In genomic region chr10:124605001-124605370, GRCh38 we compare ENCODE assay signal across 12 cellular contexts.
DNase-seq lines count a peak whose midpoint lies in the region; ATAC-seq and TF ChIP-seq lines count a peak whose summit lies in the region.
"Had no signal": no experiment of that assay in that cellular context is flagged by ENCODE, and none has a peak within 500 bp of the region (broad histone marks: within the 10 kb centered on the region; RNA-seq: fewer than 3 reads in every experiment).

No MANE protein-coding gene starts in this region.

- H4K20me1 ChIP-seq in Karpas-422 (ENCODE audit: insufficient read depth, low read depth, low read length), result peaks cover 4% of the 10 kb centered on the region; the same call in 1 of the 2 replicates

- no peaks in the 10 kb centered on the region for H3K9me2 ChIP-seq in Karpas-422 (replicated peaks; ENCODE audit: insufficient read depth, low read length)

- no peak for TF ChIP-seq CTCF in coronary artery (IDR thresholded peaks at IDR 0.05)

- H3K4me1 Mint-ChIP-seq in memory B cell, result peaks cover 39% of the 10 kb centered on the region
- H3K4me1 Mint-ChIP-seq in stimulated activated effector memory CD8-positive, alpha-beta T cell treated with anti-CD3 and anti-CD28 coated beads, Interleukin-12 subunit alpha, Interleukin-12 subunit beta, amount 100 ng/mL, for 72 hours, result peaks cover 19% of the 10 kb centered on the region

- no peak overlapping the region for H2AFZ ChIP-seq in Karpas-422 (ENCODE audit: low read length)

- H3K27me3 ChIP-seq in Karpas-422 (ENCODE audit: low read length), result no peaks in the 10 kb centered on the region

- ATAC-seq in memory B cell (ENCODE audit: low read depth), result no peak
- no peak for ATAC-seq in stimulated activated effector memory CD8-positive, alpha-beta T cell treated with anti-CD3 and anti-CD28 coated beads, Interleukin-12 subunit alpha, Interleukin-12 subunit beta, amount 100 ng/mL, for 72 hours

- H3K36me3 Mint-ChIP-seq in memory B cell, result no peaks in the 10 kb centered on the region
- H3K36me3 Mint-ChIP-seq in stimulated activated effector memory CD8-positive, alpha-beta T cell treated with anti-CD3 and anti-CD28 coated beads, Interleukin-12 subunit alpha, Interleukin-12 subunit beta, amount 100 ng/mL, for 72 hours, result peaks cover 17% of the 10 kb centered on the region

- peak; percentile 60 for DNase-seq in Karpas-422
- DNase-seq in caudate nucleus (lab: John Stamatoyannopoulos, UW), result peak in 56 of 61 donors; percentile 25 to 93 (median 78)
- DNase-seq in memory B cell (ENCODE audit: low spot score in 2 of 2), result no peak
- no peak for DNase-seq in stimulated activated effector memory CD8-positive, alpha-beta T cell treated with anti-CD3 and anti-CD28 coated beads, Interleukin-12 subunit alpha, Interleukin-12 subunit beta, amount 100 ng/mL, for 72 hours (ENCODE audit: low spot score in 2 of 2)
- no peak for DNase-seq in effector CD8-positive, alpha-beta T cell (lab: John Stamatoyannopoulos, UW)
- no peak for DNase-seq in DMS53 (lab: John Stamatoyannopoulos, UW)
- DNase-seq in coronary artery (ENCODE audit: low spot score), result no peak
- DNase-seq: activated effector memory CD4-positive, alpha-beta T cell treated with anti-CD3 and anti-CD28 coated beads, Interleukin-2, amount 50 U/mL, for 16 hours; amniotic stem cell; NCI-H146; NCI-H345 had no signal

- H3K4me3 ChIP-seq in Karpas-422 (ENCODE audit: low read length) (no peak overlapping the region; the same call in 1 of the 2 replicates), coronary artery (no peak overlapping the region)

- H3K36me3 ChIP-seq in Karpas-422 (ENCODE audit: insufficient read depth, low read length), result no peaks in the 10 kb centered on the region

- no peaks in the 10 kb centered on the region for H3K9me3 Mint-ChIP-seq in memory B cell
- H3K9me3 Mint-ChIP-seq in stimulated activated effector memory CD8-positive, alpha-beta T cell treated with anti-CD3 and anti-CD28 coated beads, Interleukin-12 subunit alpha, Interleukin-12 subunit beta, amount 100 ng/mL, for 72 hours, result no peaks in the 10 kb centered on the region

- peak overlapping the region; percentile 58 for H3K4me2 ChIP-seq in Karpas-422 (ENCODE audit: low read depth, low read length, poor library complexity, severe bottlenecking)

- H3K9me3 ChIP-seq in Karpas-422 (ENCODE audit: low read length), result no peaks in the 10 kb centered on the region

- peaks cover 97% of the 10 kb centered on the region for H3K4me1 ChIP-seq in Karpas-422 (ENCODE audit: low read length)

- H3K27me3 Mint-ChIP-seq in memory B cell, result no peaks in the 10 kb centered on the region
- H3K27me3 Mint-ChIP-seq: progenitor cell of endocrine pancreas had no signal

- peak overlapping the region; percentile 76 for H3K9ac ChIP-seq in Karpas-422 (ENCODE audit: low read length)

- peak overlapping the region; percentile 98 for H3K27ac ChIP-seq in Karpas-422 (ENCODE audit: low read length)
- H3K27ac ChIP-seq in caudate nucleus (ENCODE audit: low read depth, low read length), result peak overlapping the region; percentile 97
- H3K27ac ChIP-seq in coronary artery, result peak overlapping the region in 1 of 2 donors; percentile 7

- peaks cover 41% of the 10 kb centered on the region for H3K79me2 ChIP-seq in Karpas-422 (ENCODE audit: low read length)

- H3K4me3 Mint-ChIP-seq in memory B cell, result no peak overlapping the region
- no peak overlapping the region for H3K4me3 Mint-ChIP-seq in stimulated activated effector memory CD8-positive, alpha-beta T cell treated with anti-CD3 and anti-CD28 coated beads, Interleukin-12 subunit alpha, Interleukin-12 subunit beta, amount 100 ng/mL, for 72 hours

- H3K27ac Mint-ChIP-seq in memory B cell, result peak overlapping the region; percentile 86
- H3K27ac Mint-ChIP-seq in stimulated activated effector memory CD8-positive, alpha-beta T cell treated with anti-CD3 and anti-CD28 coated beads, Interleukin-12 subunit alpha, Interleukin-12 subunit beta, amount 100 ng/mL, for 72 hours, result peak overlapping the region; percentile 46
- H3K27ac Mint-ChIP-seq: progenitor cell of endocrine pancreas had no signal

Comparison
In these comparisons a context has a peak if more than half of its experiments do, and no peak if none do; other contexts are left out.
1. DNase-seq: peak in Karpas-422 (single experiment) and caudate nucleus (56 of 61); none in memory B cell (0 of 2), stimulated activated effector memory CD8-positive, alpha-beta T cell treated with anti-CD3 and anti-CD28 coated beads, Interleukin-12 subunit alpha, Interleukin-12 subunit beta, amount 100 ng/mL, for 72 hours (0 of 2), effector CD8-positive, alpha-beta T cell (single experiment), DMS53 (single experiment) and coronary artery (single experiment).